ENCODE assay signal across 7 cellular contexts in genomic region chr17:17255689-17256088, GRCh38. TPM values are rescaled to one million over a fixed set of nuclear protein-coding genes. Genes with fewer than 3 reads are reported as not detected.
DNase-seq lines count a peak whose midpoint lies in the region; ATAC-seq, FAIRE-seq and TF ChIP-seq lines count a peak whose summit lies in the region.
"Not testable (repeated sequence)": the region's sequence is repeated elsewhere in the genome, so short reads cannot be mapped to it uniquely, and the experiment has no call there.

No MANE protein-coding gene starts in this region.

- peaks cover 100% of the 10 kb centered on the region for H3K36me3 Mint-ChIP-seq in stimulated activated effector memory CD8-positive, alpha-beta T cell treated with anti-CD3 and anti-CD28 coated beads, Interleukin-12 subunit alpha, Interleukin-12 subunit beta, amount 100 ng/mL, for 72 hours

- intact Hi-C loops in dorsolateral prefrontal cortex (cut with DNase I); posterior vena cava (cut with DNase I); testis (cut with DNase I; ENCODE audit: low total_unique reads): not testable (repeated sequence)

- not testable (repeated sequence) for TF ChIP-seq RAD21 in A549 (conservative IDR thresholded peaks at IDR 0.05 in 1 of 2, IDR thresholded peaks at IDR 0.05 in 1 of 2)

- H3K36me3 ChIP-seq in HEK293 (ENCODE audit: control insufficient read depth in 2 of 2, insufficient read depth in 1 of 2, low read length in 2 of 2), result peaks cover 87 to 94% of the 10 kb centered on the region in 2 experiments
- H3K36me3 ChIP-seq in testis (ENCODE audit: low read depth, missing control alignments), result not testable (repeated sequence)

- TF ChIP-seq POLR2A in A549 (IDR thresholded peaks at IDR 0.05; ENCODE audit: low read length); testis (IDR thresholded peaks at IDR 0.05): not testable (repeated sequence)

- not testable (repeated sequence) for H3K9me3 ChIP-seq in A549; HEK293 (ENCODE audit: control insufficient read depth, insufficient read depth, low read depth, low read length); testis

- not testable (repeated sequence) for H3K4me1 ChIP-seq in A549; HEK293 (ENCODE audit: control insufficient read depth, insufficient read depth, low read length)
- H3K4me1 ChIP-seq in testis, result peaks cover 12% of the 10 kb centered on the region

- peak overlapping the region; percentile 60 for H3K27ac Mint-ChIP-seq in stimulated activated effector memory CD8-positive, alpha-beta T cell treated with anti-CD3 and anti-CD28 coated beads, Interleukin-12 subunit alpha, Interleukin-12 subunit beta, amount 100 ng/mL, for 72 hours

- 96% methylated on average over 11 of the region's 11 CpGs for WGBS in A549 (ENCODE audit: missing lambda C conversion rate)
- WGBS in testis, 2 donors, result 84 to 90% methylated on average over 11 of the region's 11 CpGs

- H3K4me3 Mint-ChIP-seq in stimulated activated effector memory CD8-positive, alpha-beta T cell treated with anti-CD3 and anti-CD28 coated beads, Interleukin-12 subunit alpha, Interleukin-12 subunit beta, amount 100 ng/mL, for 72 hours, result not testable (repeated sequence)

- not testable (repeated sequence) for FAIRE-seq in A549 (lab: Jason Lieb, UNC)

- DNase-seq in A549 (ENCODE audit: low read depth in 1 of 2, low spot score in 1 of 2); dorsolateral prefrontal cortex; stimulated activated effector memory CD8-positive, alpha-beta T cell treated with anti-CD3 and anti-CD28 coated beads, Interleukin-12 subunit alpha, Interleukin-12 subunit beta, amount 100 ng/mL, for 72 hours (ENCODE audit: low spot score in 2 of 2): not testable (repeated sequence)
- DNase-seq in mesenteric fat pad (ENCODE audit: low spot score) (peak; percentile 16), posterior vena cava (ENCODE audit: low spot score) (peak; percentile 41), testis (peak; percentile 10)

- POLR2A ChIA-PET in A549 (lab: Yijun Ruan, JAX), result not testable (repeated sequence)
- POLR2A ChIA-PET in HEK293 (lab: Yijun Ruan, JAX), result interaction anchor here (0.7 to 1.6 kb wide), 3 partner anchors 9 to 57 kb away, joined by 3 to 8 read pairs (median 3); no protein-coding TSS in a partner anchor

- not testable (repeated sequence) for H3K4me1 Mint-ChIP-seq in stimulated activated effector memory CD8-positive, alpha-beta T cell treated with anti-CD3 and anti-CD28 coated beads, Interleukin-12 subunit alpha, Interleukin-12 subunit beta, amount 100 ng/mL, for 72 hours

- not testable (repeated sequence) for H3K9me3 Mint-ChIP-seq in stimulated activated effector memory CD8-positive, alpha-beta T cell treated with anti-CD3 and anti-CD28 coated beads, Interleukin-12 subunit alpha, Interleukin-12 subunit beta, amount 100 ng/mL, for 72 hours

- not testable (repeated sequence) for H3K27me3 ChIP-seq in dorsolateral prefrontal cortex, testis

- not testable (repeated sequence) for TF ChIP-seq CTCF in A549 (IDR thresholded peaks at IDR 0.05); HEK293 (tag by site-specific recombination; IDR thresholded peaks at IDR 0.05); dorsolateral prefrontal cortex (IDR thresholded peaks at IDR 0.05 in 54 of 56, conservative IDR thresholded peaks at IDR 0.05 in 2 of 56; ENCODE audit: low read depth in 1 of 56, partially characterized antibody in 56 of 56); testis (IDR thresholded peaks at IDR 0.05)

- H3K27ac ChIP-seq in A549; HEK293 (ENCODE audit: extremely low read depth, low read depth, low read length); testis: not testable (repeated sequence)
- H3K27ac ChIP-seq in dorsolateral prefrontal cortex, result peak overlapping the region in 45 of 59 donors; percentile 0 to 95 (median 78)

- TF ChIP-seq EP300 in A549 (IDR thresholded peaks at IDR 0.05), result not testable (repeated sequence)

- CTCF ChIA-PET in A549 (lab: Yijun Ruan, JAX) (interaction anchor here (0.6 to 2.1 kb wide), 6 partner anchors 9 to 114 kb away, joined by 3 to 13 read pairs (median 4); no protein-coding TSS in a partner anchor), HEK293 (lab: Yijun Ruan, JAX) (interaction anchor here (0.6 to 1.5 kb wide), 2 partner anchors 15 to 57 kb away, joined by 3 to 6 read pairs (median 5); no protein-coding TSS in a partner anchor)

- not testable (repeated sequence) for ATAC-seq in A549; stimulated activated effector memory CD8-positive, alpha-beta T cell treated with anti-CD3 and anti-CD28 coated beads, Interleukin-12 subunit alpha, Interleukin-12 subunit beta, amount 100 ng/mL, for 72 hours

- H3K4me2 ChIP-seq in A549, result not testable (repeated sequence)

- H3K4me3 ChIP-seq in A549; HEK293 (ENCODE audit: low read depth, low read length); dorsolateral prefrontal cortex; testis: not testable (repeated sequence)

TF ChIP-seq in A549, 52 proteins besides CTCF, POLR2A, EP300 and RAD21:
- peak; percentile 73 for TF ChIP-seq ZC3H11A (IDR thresholded peaks at IDR 0.05)
TF ChIP-seq in A549: peak in this region for 1; not testable (repeated sequence) for 51.

TF ChIP-seq in HEK293, 187 proteins besides CTCF, POLR2A, EP300 and RAD21 (continues in another document):
- peak; percentile 75 for TF ChIP-seq ZNF555 (tag by site-specific recombination; conservative IDR thresholded peaks at IDR 0.05)
- peak; percentile 81; the same call in 1 of the 2 replicates for TF ChIP-seq ZNF433 (tag by site-specific recombination; IDR thresholded peaks at IDR 0.05; ENCODE audit: low read depth)
- TF ChIP-seq ZNF664 (tag by site-specific recombination; IDR thresholded peaks at IDR 0.05), result peak; percentile 58; the same call in 1 of the 2 replicates
- TF ChIP-seq ZNF580 (tag by site-specific recombination; IDR thresholded peaks at IDR 0.05), result 0 out of 2 replicates have a peak, but pooled peaks have one; percentile 34
- TF ChIP-seq ZNF140 (tag by site-specific recombination; IDR thresholded peaks at IDR 0.05), result peak; percentile 72

RNA-seq across cellular contexts. Expression of gene FLCN, which starts 18.7 kb away (rescaled TPM):
- polyA plus RNA-seq in A549 (2011; rRNA removed) (14.2 and 16.1 TPM in 2 replicates), A549 (2017; fragmentation: RNase III; extraction: RNeasy Plus Mini Kit Qiagen cat#74134 plus additional on column Dnase treatment) (17.3 to 25.1 TPM (median 22.1 TPM) in 3 replicates), testis (ENCODE audit: insufficient read depth, low read depth, low replicate concordance) (47.9 TPM)
- polyA plus RNA-seq in A549 (2012; cell fraction: cytosol; rRNA removed), result 11.2 and 13.4 TPM in 2 replicates
- polyA plus RNA-seq in A549 (2012; cell fraction: nucleus; rRNA removed), result 41.2 and 46.0 TPM in 2 replicates
- 31.7 and 32.1 TPM in 2 replicates for polyA minus RNA-seq in A549 (2011; rRNA and poly(A)+ RNA removed)
- total RNA-seq in dorsolateral prefrontal cortex (100 to 1,000 TPM in 109 of 120 experiments, 10 to 100 TPM in 11; 77.5 to 263 (median 146) TPM), mesenteric fat pad (40.0 TPM), posterior vena cava (10 to 100 TPM; 37.9 to 53.5 TPM), testis (100 to 1,000 TPM; 129 to 159 TPM)

RNA-seq across cellular contexts. Expression of gene COPS3, which starts 25.4 kb away (rescaled TPM):
- polyA plus RNA-seq in A549 (2011; rRNA removed), result 204 and 209 TPM in 2 replicates
- 100 and 117 TPM in 2 replicates for polyA plus RNA-seq in A549 (2012; cell fraction: cytosol; rRNA removed)
- 89.5 and 107 TPM in 2 replicates for polyA plus RNA-seq in A549 (2012; cell fraction: nucleus; rRNA removed)
- polyA plus RNA-seq in A549 (2017; fragmentation: RNase III; extraction: RNeasy Plus Mini Kit Qiagen cat#74134 plus additional on column Dnase treatment), result 144 to 164 TPM (median 149 TPM) in 3 replicates
- 101 and 106 TPM in 2 replicates for polyA minus RNA-seq in A549 (2011; rRNA and poly(A)+ RNA removed)
- 10 to 100 TPM; 32.0 to 91.6 (median 61.8) TPM for total RNA-seq in dorsolateral prefrontal cortex
- 47.5 TPM for total RNA-seq in mesenteric fat pad
- total RNA-seq in posterior vena cava, result 10 to 100 TPM; 45.3 to 54.6 TPM
- total RNA-seq in testis, result 100 to 1,000 TPM; 128 to 134 TPM
- 198 TPM for polyA plus RNA-seq in testis (ENCODE audit: insufficient read depth, low read depth, low replicate concordance)

RNA-seq across cellular contexts. Expression of gene NT5M, which starts 47.5 kb away (rescaled TPM):
- polyA plus RNA-seq in A549 (2011; rRNA removed) (5.3 and 6.5 TPM in 2 replicates), A549 (2017; fragmentation: RNase III; extraction: RNeasy Plus Mini Kit Qiagen cat#74134 plus additional on column Dnase treatment) (4.2 to 6.3 TPM (median 5.9 TPM) in 3 replicates), testis (ENCODE audit: insufficient read depth, low read depth, low replicate concordance) (26.1 TPM)
- polyA plus RNA-seq in A549 (2012; cell fraction: cytosol; rRNA removed), result 9.3 and 15.0 TPM in 2 replicates
- polyA plus RNA-seq in A549 (2012; cell fraction: nucleus; rRNA removed), result 12.2 and 16.4 TPM in 2 replicates
- polyA minus RNA-seq in A549 (2011; rRNA and poly(A)+ RNA removed), result 4.5 and 4.7 TPM in 2 replicates
- total RNA-seq in dorsolateral prefrontal cortex (10 to 100 TPM in 104 of 120 experiments, 1 to 10 TPM in 16; 7.4 to 19.5 (median 13.0) TPM), mesenteric fat pad (2.1 TPM), posterior vena cava (1 to 10 TPM; 2.8 to 3.0 TPM), testis (10 to 100 TPM; 33.5 to 47.5 TPM)

RNA-seq across cellular contexts. Expression of gene PLD6, which starts 49.6 kb away (rescaled TPM):
- polyA plus RNA-seq in A549 (2011; rRNA removed) (5.4 and 5.7 TPM in 2 replicates), A549 (2017; fragmentation: RNase III; extraction: RNeasy Plus Mini Kit Qiagen cat#74134 plus additional on column Dnase treatment) (5.6 to 6.6 TPM (median 5.6 TPM) in 3 replicates), testis (ENCODE audit: insufficient read depth, low read depth, low replicate concordance) (41.5 TPM)
- polyA plus RNA-seq in A549 (2012; cell fraction: cytosol; rRNA removed), result 5.7 and 7.7 TPM in 2 replicates
- polyA plus RNA-seq in A549 (2012; cell fraction: nucleus; rRNA removed), result 6.5 and 9.7 TPM in 2 replicates
- polyA minus RNA-seq in A549 (2011; rRNA and poly(A)+ RNA removed), result 4.5 and 5.1 TPM in 2 replicates
- total RNA-seq in dorsolateral prefrontal cortex (10 to 100 TPM in 57 of 120 experiments, 1 to 10 TPM in 63; 5.7 to 19.4 (median 9.9) TPM), mesenteric fat pad (12.4 TPM), posterior vena cava (1 to 10 TPM; 2.9 to 4.4 TPM), testis (10 to 100 TPM; 39.9 to 44.2 TPM)
